In genomic region chr3:44065311-44065710, GRCh38 we compare ENCODE assay signal across 11 cellular contexts.
DNase-seq lines count a peak whose midpoint lies in the region; ATAC-seq, FAIRE-seq and TF ChIP-seq lines count a peak whose summit lies in the region.
"Had no signal": no experiment of that assay in that cellular context is flagged by ENCODE, and none has a peak within 500 bp of the region (broad histone marks: within the 10 kb centered on the region; RNA-seq: fewer than 3 reads in every experiment).

No MANE protein-coding gene starts in this region.

- H4K20me1 ChIP-seq in PC-3 (ENCODE audit: low read length) = no peaks in the 10 kb centered on the region

- peaks cover 26% of the 10 kb centered on the region for H3K4me1 ChIP-seq in PC-3 (ENCODE audit: insufficient read depth, low read length)
- no peaks in the 10 kb centered on the region for H3K4me1 ChIP-seq in small intestine (ENCODE audit: control insufficient read depth in 2 of 2, insufficient read depth in 1 of 2, low read depth in 1 of 2, low read length in 1 of 2)

- intact Hi-C loops in PC-3 (cut with micrococcal nuclease) = loop anchor here (5.0 kb wide), 3 partner anchors 132 to 298 kb away; no protein-coding TSS in a partner anchor

- H3K36me3 ChIP-seq in PC-3 (ENCODE audit: low read depth, low read length) (no peaks in the 10 kb centered on the region), small intestine (ENCODE audit: control insufficient read depth in 2 of 2, insufficient read depth in 2 of 2, low read length in 2 of 2) (no peaks in the 10 kb centered on the region)

- FAIRE-seq in small intestine (lab: Jason Lieb, UNC) = no peak

- no peak overlapping the region for H3K4me3 ChIP-seq in PC-3 (ENCODE audit: low read length)
- no peak overlapping the region for H3K4me3 ChIP-seq in small intestine (ENCODE audit: low read depth in 1 of 2, low read length in 2 of 2)
- H3K4me3 ChIP-seq: mucosa of descending colon had no signal

- BruUV-seq in PC-3 (replicated peaks; lab: Mats Ljungman, UMichigan) = no TSS peak

- H3K9me2 ChIP-seq in PC-3 (replicated peaks; ENCODE audit: low read length) = no peaks in the 10 kb centered on the region

- no peak for TF ChIP-seq CTCF in PC-3 (conservative IDR thresholded peaks at IDR 0.05; ENCODE audit: low read depth, low read length)

- DNase-seq in HK-2 (ENCODE audit: unreplicated experiment) (peak; percentile 24), PC-3 (peak; percentile 89), foreskin melanocyte (peak; percentile 48), small intestine (peak; percentile 39), RKO (ENCODE audit: low spot score) (no peak)
- no peak for DNase-seq in stimulated activated CD4-positive, alpha-beta T cell treated with anti-CD3 and anti-CD28 coated beads, Interleukin-2, amount 100 ng/mL, for 24 hours
- DNase-seq: GDM1, mucosa of descending colon, NCI-H1930 had no signal

- H3K4me2 ChIP-seq in PC-3 (ENCODE audit: low read length) = no peak overlapping the region

- POLR2A ChIA-PET in PC-3 (lab: Charles Lee; ENCODE audit: unreplicated experiment) = no interaction called here

- H3K27me3 ChIP-seq in PC-3 (ENCODE audit: low read length) (no peaks in the 10 kb centered on the region), small intestine (ENCODE audit: control insufficient read depth in 2 of 2, insufficient read depth in 2 of 2, low read length in 2 of 2) (peaks cover 0 to 9% of the 10 kb centered on the region in 2 donors)

- H3K27ac ChIP-seq in PC-3 (ENCODE audit: low read length) (no peak overlapping the region), small intestine (ENCODE audit: low read depth in 1 of 2, low read length in 1 of 2) (no peak overlapping the region)
- H3K27ac ChIP-seq: HL-60 had no signal

- ATAC-seq in PC-3 (peak; percentile 44), GM19351 (IDR thresholded peaks at IDR 0.05; ENCODE audit: unreplicated experiment) (no peak)
- ATAC-seq: mucosa of descending colon had no signal

- H3F3A ChIP-seq in PC-3 (ENCODE audit: low read length, unreplicated experiment) = peaks cover 9% of the 10 kb centered on the region

- no peaks in the 10 kb centered on the region for H3K79me2 ChIP-seq in PC-3 (ENCODE audit: low read length)

- no peak overlapping the region for H2AFZ ChIP-seq in PC-3 (ENCODE audit: low read length)

- H3K9ac ChIP-seq in PC-3 (ENCODE audit: low read length) = no peak overlapping the region

- no peaks in the 10 kb centered on the region for H3K9me3 ChIP-seq in PC-3 (ENCODE audit: low read length)
- H3K9me3 ChIP-seq in small intestine (ENCODE audit: control insufficient read depth, low read depth) = no peaks in the 10 kb centered on the region
- H3K9me3 ChIP-seq: mucosa of descending colon had no signal

- WGBS in small intestine, 3 donors = 16 to 46% (median 18%) methylated on average over 6 of the region's 6 CpGs

- CTCF ChIA-PET in PC-3 (lab: Charles Lee) = interaction anchor here (0.7 kb wide), 1 partner anchor 185 kb away, joined by 4 read pairs; no protein-coding TSS in a partner anchor

Comparison
In these comparisons a context has a peak if more than half of its experiments do, and no peak if none do; other contexts are left out.
1. DNase-seq: peak in HK-2 (single experiment), PC-3 (single experiment), foreskin melanocyte (single experiment) and small intestine (single experiment); none in stimulated activated CD4-positive, alpha-beta T cell treated with anti-CD3 and anti-CD28 coated beads, Interleukin-2, amount 100 ng/mL, for 24 hours (0 of 2) and RKO (single experiment).